In the genomic region with DNA sequence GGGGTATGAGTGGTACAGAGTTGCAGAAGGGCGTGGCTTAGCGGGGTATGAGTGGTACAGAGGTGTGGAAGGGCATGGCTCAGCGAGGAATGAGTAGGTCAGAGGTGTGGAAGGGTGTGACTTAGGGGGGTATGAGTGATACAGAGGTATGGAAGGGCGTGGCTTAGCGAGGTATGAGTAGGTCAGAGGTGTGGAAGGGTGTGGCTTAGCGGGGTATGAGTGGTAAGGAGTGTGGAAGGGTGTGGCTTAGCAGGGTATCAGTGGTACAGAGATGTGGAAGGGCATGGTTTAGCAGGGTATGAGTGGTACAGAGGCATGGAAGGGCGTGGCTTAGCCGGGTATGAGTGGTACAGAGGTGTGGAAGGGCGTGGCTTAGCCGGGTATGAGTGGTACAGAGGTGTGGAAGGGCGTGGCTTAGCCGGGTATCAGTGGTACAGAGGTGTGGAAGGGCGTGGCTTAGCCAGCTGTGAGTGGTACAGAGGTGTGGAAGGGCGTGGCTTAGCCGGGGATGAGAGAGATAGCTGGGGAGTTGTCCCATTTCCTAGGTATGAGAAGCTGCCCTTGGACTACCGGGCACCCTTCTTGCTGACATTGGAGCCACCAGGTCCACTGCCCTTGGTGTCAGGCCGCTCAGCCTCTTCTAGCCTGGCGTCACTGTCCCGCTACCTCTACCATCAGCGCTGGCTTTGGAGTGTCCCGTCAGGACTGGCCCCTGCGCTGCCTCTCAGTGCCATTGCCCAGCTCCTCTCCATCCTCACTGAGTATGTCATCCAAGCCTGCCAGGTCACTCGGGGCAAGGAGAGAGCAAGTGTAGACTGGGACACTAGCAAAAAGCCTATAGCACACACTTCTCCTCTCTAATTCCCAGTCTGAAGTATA, we compare ENCODE assay signal across 15 cellular contexts. TPM values are rescaled to one million over a fixed set of nuclear protein-coding genes. Genes with fewer than 3 reads are reported as not detected.
DNase-seq lines count a peak whose midpoint lies in the region; ATAC-seq and TF ChIP-seq lines count a peak whose summit lies in the region.
"Had no signal": no experiment of that assay in that cellular context is flagged by ENCODE, and none has a peak within 500 bp of the region (broad histone marks: within the 10 kb centered on the region; RNA-seq: fewer than 3 reads in every experiment).

No MANE protein-coding gene starts in this region.

- DNase-seq in activated naive CD8-positive, alpha-beta T cell treated with anti-CD3 and anti-CD28 coated beads, Interleukin-2, amount 10 ng/mL, durations not matched to agents 7 days and 5 days = no peak
- DNase-seq in activated naive CD8-positive, alpha-beta T cell treated with anti-CD3 and anti-CD28 coated beads, Interleukin-2, amount 50 U/mL, for 24 hours = no peak
- DNase-seq in T-helper 2 cell treated with Interferon-gamma antibody and Interleukin-4, amounts not matched to agents 5 μg/mL and 100 μg/mL, for 36 hours (ENCODE audit: low spot score) = no peak
- DNase-seq in kidney tubule cell (ENCODE audit: low spot score) (peak; percentile 37), transverse colon (peak; percentile 46), ureter (ENCODE audit: low spot score) (no peak), psoas muscle (no peak), SKM-1 (lab: John Stamatoyannopoulos, UW; ENCODE audit: unreplicated experiment) (no peak)
- DNase-seq: anterior cingulate cortex, cortex of kidney, GOT3, NCI-H1105 treated with DMSO at 0.1 percent for 48 hours, NCI-H345 had no signal

- POLR2A ChIA-PET in activated naive CD8-positive, alpha-beta T cell treated with anti-CD3 and anti-CD28 coated beads, Interleukin-2, amount 10 ng/mL, durations not matched to agents 7 days and 5 days (lab: Charles Lee) = interaction anchor here (1.0 kb wide), 1 partner anchor 9 kb away, joined by 3 read pairs; no protein-coding TSS in a partner anchor

- no peaks in the 10 kb centered on the region for H3K27me3 Mint-ChIP-seq in activated naive CD8-positive, alpha-beta T cell treated with anti-CD3 and anti-CD28 coated beads, Interleukin-2, amount 10 ng/mL, durations not matched to agents 7 days and 5 days
- H3K27me3 Mint-ChIP-seq in activated naive CD8-positive, alpha-beta T cell treated with anti-CD3 and anti-CD28 coated beads, Interleukin-2, amount 50 U/mL, for 24 hours = no peaks in the 10 kb centered on the region
- H3K27me3 Mint-ChIP-seq in T-helper 2 cell treated with Interferon-gamma antibody and Interleukin-4, amounts not matched to agents 5 μg/mL and 100 μg/mL, for 36 hours (ENCODE audit: low read depth) = no peaks in the 10 kb centered on the region

- H3K4me3 Mint-ChIP-seq in activated naive CD8-positive, alpha-beta T cell treated with anti-CD3 and anti-CD28 coated beads, Interleukin-2, amount 10 ng/mL, durations not matched to agents 7 days and 5 days = no peak overlapping the region
- no peak overlapping the region for H3K4me3 Mint-ChIP-seq in activated naive CD8-positive, alpha-beta T cell treated with anti-CD3 and anti-CD28 coated beads, Interleukin-2, amount 50 U/mL, for 24 hours
- no peak overlapping the region for H3K4me3 Mint-ChIP-seq in T-helper 2 cell treated with Interferon-gamma antibody and Interleukin-4, amounts not matched to agents 5 μg/mL and 100 μg/mL, for 36 hours

- H3K4me1 Mint-ChIP-seq in activated naive CD8-positive, alpha-beta T cell treated with anti-CD3 and anti-CD28 coated beads, Interleukin-2, amount 10 ng/mL, durations not matched to agents 7 days and 5 days = peaks cover 5% of the 10 kb centered on the region
- no peaks in the 10 kb centered on the region for H3K4me1 Mint-ChIP-seq in activated naive CD8-positive, alpha-beta T cell treated with anti-CD3 and anti-CD28 coated beads, Interleukin-2, amount 50 U/mL, for 24 hours
- H3K4me1 Mint-ChIP-seq in T-helper 2 cell treated with Interferon-gamma antibody and Interleukin-4, amounts not matched to agents 5 μg/mL and 100 μg/mL, for 36 hours (ENCODE audit: low read depth) = peaks cover 8% of the 10 kb centered on the region

- peaks cover 14% of the 10 kb centered on the region for H3K36me3 Mint-ChIP-seq in activated naive CD8-positive, alpha-beta T cell treated with anti-CD3 and anti-CD28 coated beads, Interleukin-2, amount 10 ng/mL, durations not matched to agents 7 days and 5 days
- H3K36me3 Mint-ChIP-seq in activated naive CD8-positive, alpha-beta T cell treated with anti-CD3 and anti-CD28 coated beads, Interleukin-2, amount 50 U/mL, for 24 hours (ENCODE audit: low read depth) = peaks cover 29% of the 10 kb centered on the region
- H3K36me3 Mint-ChIP-seq in T-helper 2 cell treated with Interferon-gamma antibody and Interleukin-4, amounts not matched to agents 5 μg/mL and 100 μg/mL, for 36 hours (ENCODE audit: low read depth) = peaks cover 31% of the 10 kb centered on the region

- no peak for TF ChIP-seq EP300 in transverse colon (IDR thresholded peaks at IDR 0.05; ENCODE audit: low read depth)

- intact Hi-C loops in transverse colon (cut with DNase I; ENCODE audit: low total_unique reads) (no loop called here), psoas muscle (cut with DNase I) (no loop called here)

- no peaks in the 10 kb centered on the region for H3K27me3 ChIP-seq in transverse colon
- no peaks in the 10 kb centered on the region for H3K27me3 ChIP-seq in psoas muscle (ENCODE audit: insufficient read depth in 3 of 3, low read length in 2 of 3)

- H3K9me3 ChIP-seq in transverse colon (no peaks in the 10 kb centered on the region), psoas muscle (no peaks in the 10 kb centered on the region)

- H3K36me3 ChIP-seq in transverse colon (peaks cover 0 to 72% (median 35%) of the 10 kb centered on the region in 4 donors), psoas muscle (ENCODE audit: insufficient read depth in 1 of 2, low read depth in 1 of 2) (peaks cover 5 to 93% of the 10 kb centered on the region in 2 donors)

- TF ChIP-seq CTCF in transverse colon (IDR thresholded peaks at IDR 0.05) (no peak), psoas muscle (IDR thresholded peaks at IDR 0.05) (no peak)

- no peak overlapping the region for H3K4me3 ChIP-seq in transverse colon
- no peak overlapping the region for H3K4me3 ChIP-seq in psoas muscle
- H3K4me3 ChIP-seq: lung, SK-N-MC had no signal

- ATAC-seq in activated naive CD8-positive, alpha-beta T cell treated with anti-CD3 and anti-CD28 coated beads, Interleukin-2, amount 10 ng/mL, durations not matched to agents 7 days and 5 days (ENCODE audit: low read depth) = peak; percentile 5
- ATAC-seq in activated naive CD8-positive, alpha-beta T cell treated with anti-CD3 and anti-CD28 coated beads, Interleukin-2, amount 50 U/mL, for 24 hours = no peak
- ATAC-seq in psoas muscle = no peak

- 64 to 78% methylated on average over 12 to 23 of the region's 23 CpGs for WGBS in transverse colon (ENCODE audit: low coverage in 1 of 2), 2 donors
- WGBS in psoas muscle, 3 donors = 91 to 96% (median 93%) methylated on average over 23 of the region's 23 CpGs

- H3K27ac ChIP-seq in transverse colon = peak overlapping the region in 2 of 4 donors; percentile 4 to 33
- H3K27ac ChIP-seq in psoas muscle = no peak overlapping the region
- H3K27ac ChIP-seq: SK-N-MC had no signal

- TF ChIP-seq POLR2A in transverse colon (IDR thresholded peaks at IDR 0.05) = no peak

- H3K9me3 Mint-ChIP-seq in activated naive CD8-positive, alpha-beta T cell treated with anti-CD3 and anti-CD28 coated beads, Interleukin-2, amount 10 ng/mL, durations not matched to agents 7 days and 5 days = no peaks in the 10 kb centered on the region
- H3K9me3 Mint-ChIP-seq in activated naive CD8-positive, alpha-beta T cell treated with anti-CD3 and anti-CD28 coated beads, Interleukin-2, amount 50 U/mL, for 24 hours = no peaks in the 10 kb centered on the region
- no peaks in the 10 kb centered on the region for H3K9me3 Mint-ChIP-seq in T-helper 2 cell treated with Interferon-gamma antibody and Interleukin-4, amounts not matched to agents 5 μg/mL and 100 μg/mL, for 36 hours

- H3K27ac Mint-ChIP-seq in activated naive CD8-positive, alpha-beta T cell treated with anti-CD3 and anti-CD28 coated beads, Interleukin-2, amount 10 ng/mL, durations not matched to agents 7 days and 5 days = no peak overlapping the region
- H3K27ac Mint-ChIP-seq in activated naive CD8-positive, alpha-beta T cell treated with anti-CD3 and anti-CD28 coated beads, Interleukin-2, amount 50 U/mL, for 24 hours = no peak overlapping the region
- peak overlapping the region; percentile 0 for H3K27ac Mint-ChIP-seq in T-helper 2 cell treated with Interferon-gamma antibody and Interleukin-4, amounts not matched to agents 5 μg/mL and 100 μg/mL, for 36 hours

- in situ Hi-C loops in transverse colon (cut with MboI; ENCODE audit: low pct_ligation_motif_present in 1 of 4, low pct_unique_long_range_greater_than_20kb in 1 of 4, low sequenced_read_pairs in 3 of 4) = no loop called here

- H3K4me1 ChIP-seq in transverse colon (no peaks in the 10 kb centered on the region), psoas muscle (no peaks in the 10 kb centered on the region)

RNA-seq across cellular contexts. Expression of gene HYI, which starts 29.8 kb away (rescaled TPM):
- total RNA-seq in activated naive CD8-positive, alpha-beta T cell treated with anti-CD3 and anti-CD28 coated beads, Interleukin-2, amount 10 ng/mL, durations not matched to agents 7 days and 5 days = 10 to 100 TPM; 18.3 to 21.3 TPM
- total RNA-seq in transverse colon (100 to 1,000 TPM in 3 of 4 donors, 10 to 100 TPM in 1; 71.1 to 126 (median 119) TPM), ureter (50.9 TPM), psoas muscle (10 to 100 TPM in 3 of 4 donors, 1 to 10 TPM in 1; 8.6 to 21.4 (median 13.2) TPM)
- polyA plus RNA-seq in psoas muscle = 10 to 100 TPM in 1 of 3 donors, 1 to 10 TPM in 2; 7.4 to 12.5 (median 9.9) TPM

RNA-seq across cellular contexts. Expression of gene SZT2, which starts 34.2 kb away (rescaled TPM):
- total RNA-seq in activated naive CD8-positive, alpha-beta T cell treated with anti-CD3 and anti-CD28 coated beads, Interleukin-2, amount 10 ng/mL, durations not matched to agents 7 days and 5 days = 10 to 100 TPM; 84.8 to 88.2 TPM
- total RNA-seq in transverse colon (100 to 1,000 TPM in 2 of 4 donors, 10 to 100 TPM in 2; 43.1 to 106 (median 82.2) TPM), ureter (105 TPM), psoas muscle (10 to 100 TPM; 14.2 to 24.7 (median 19.9) TPM)
- polyA plus RNA-seq in psoas muscle = 10 to 100 TPM in 2 of 3 donors, 1 to 10 TPM in 1; 5.9 to 17.9 (median 10.3) TPM

RNA-seq across cellular contexts. Expression of gene MED8, which starts 34.3 kb away (rescaled TPM):
- total RNA-seq in activated naive CD8-positive, alpha-beta T cell treated with anti-CD3 and anti-CD28 coated beads, Interleukin-2, amount 10 ng/mL, durations not matched to agents 7 days and 5 days = 10 to 100 TPM; 34.3 to 35.3 TPM
- 10 to 100 TPM; 12.7 to 41.9 (median 25.0) TPM for total RNA-seq in transverse colon
- 30.0 TPM for total RNA-seq in ureter
- total RNA-seq in psoas muscle = 10 to 100 TPM; 15.4 to 18.2 (median 17.2) TPM
- polyA plus RNA-seq in psoas muscle = 10 to 100 TPM; 22.3 to 44.5 (median 27.4) TPM

RNA-seq across cellular contexts. Expression of gene ELOVL1, which starts 56.1 kb away (rescaled TPM):
- total RNA-seq in activated naive CD8-positive, alpha-beta T cell treated with anti-CD3 and anti-CD28 coated beads, Interleukin-2, amount 10 ng/mL, durations not matched to agents 7 days and 5 days = 10 to 100 TPM; 51.3 to 53.7 TPM
- 100 to 1,000 TPM in 1 of 4 donors, 10 to 100 TPM in 3; 58.4 to 114 (median 99.5) TPM for total RNA-seq in transverse colon
- 135 TPM for total RNA-seq in ureter
- total RNA-seq in psoas muscle = 10 to 100 TPM; 15.9 to 19.2 (median 17.6) TPM
- 10 to 100 TPM; 28.1 to 68.1 (median 39.2) TPM for polyA plus RNA-seq in psoas muscle

Comparison
In these comparisons a context has a peak if more than half of its experiments do, and no peak if none do; other contexts are left out.
1. DNase-seq: peak in kidney tubule cell (single experiment) and transverse colon (single experiment); none in activated naive CD8-positive, alpha-beta T cell treated with anti-CD3 and anti-CD28 coated beads, Interleukin-2, amount 10 ng/mL, durations not matched to agents 7 days and 5 days (single experiment), activated naive CD8-positive, alpha-beta T cell treated with anti-CD3 and anti-CD28 coated beads, Interleukin-2, amount 50 U/mL, for 24 hours (single experiment), T-helper 2 cell treated with Interferon-gamma antibody and Interleukin-4, amounts not matched to agents 5 μg/mL and 100 μg/mL, for 36 hours (single experiment), ureter (single experiment), psoas muscle (0 of 2) and SKM-1 (single experiment).